1 cellular context compared by ENCODE assay signal in genomic region chr14:89953602-89954001, GRCh38.
TF ChIP-seq lines count a peak whose summit lies in the region.

No MANE protein-coding gene starts in this region.

TF ChIP-seq in endothelial cell of umbilical vein, 7 proteins besides CTCF, POLR2A, EP300 and RAD21 (continued from another document):
- no peak for TF ChIP-seq MAX (IDR thresholded peaks at IDR 0.05; ENCODE audit: insufficient read depth, insufficient read length)
- TF ChIP-seq GATA2 (IDR thresholded peaks at IDR 0.05; ENCODE audit: insufficient read depth, insufficient read length, low read depth, low read length), result no peak
- no peak for TF ChIP-seq FOS (IDR thresholded peaks at IDR 0.05; ENCODE audit: borderline replicate concordance, insufficient read depth, low read length)
